Comparison of ENCODE assay signal across 8 cellular contexts in the genomic region with DNA sequence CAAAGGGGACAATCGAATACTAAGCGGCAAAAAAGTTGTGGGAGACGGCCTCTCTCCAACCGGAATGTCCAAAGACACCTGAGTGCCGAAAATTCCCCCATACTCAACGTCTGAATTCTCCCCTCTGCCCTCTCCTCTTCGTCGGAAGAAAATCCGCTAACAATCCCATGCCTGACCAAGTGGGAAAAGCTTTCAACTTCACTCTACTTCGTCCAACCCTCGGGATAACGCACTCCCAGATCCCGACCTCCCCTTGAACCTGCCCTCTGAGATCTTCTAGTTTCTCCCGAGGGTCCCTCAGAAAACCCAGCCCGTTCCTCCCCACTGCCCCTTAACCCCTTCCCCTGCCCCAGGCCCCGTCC. TPM values are rescaled to one million over a fixed set of nuclear protein-coding genes. Genes with fewer than 3 reads are reported as not detected.
DNase-seq lines count a peak whose midpoint lies in the region; ATAC-seq and TF ChIP-seq lines count a peak whose summit lies in the region.

No MANE protein-coding gene starts in this region.

- no peak for TF ChIP-seq CTCF in GM12864 (IDR thresholded peaks at IDR 0.05; ENCODE audit: low read depth, low read length, missing control alignments)
- TF ChIP-seq CTCF in fibroblast of mammary gland (conservative IDR thresholded peaks at IDR 0.05; ENCODE audit: control insufficient read depth, insufficient read depth, low read depth, low read length): no peak
- TF ChIP-seq CTCF in neutrophil (IDR thresholded peaks at IDR 0.05): no peak

- H3K36me3 ChIP-seq in neutrophil: no peaks in the 10 kb centered on the region

- DNase-seq in GM12864 (ENCODE audit: low read depth) (no peak), SK-N-DZ (ENCODE audit: low spot score) (peak; percentile 25), fibroblast of mammary gland (ENCODE audit: low read depth) (peak; percentile 14), NCI-H2107 treated with DMSO at 0.1 percent for 48 hours (lab: John Stamatoyannopoulos, UW; ENCODE audit: unreplicated experiment) (no peak), RPMI8226 (no peak)
- no peak for DNase-seq in stimulated activated CD4-positive, alpha-beta T cell treated with anti-CD3 and anti-CD28 coated beads, Interleukin-4, amount 100 ng/mL, for 4 hours

- peaks cover 18 to 22% of the 10 kb centered on the region in 2 experiments for H3K4me1 ChIP-seq in neutrophil (ENCODE audit: control insufficient read depth in 1 of 2, insufficient read depth in 1 of 2, low read depth in 1 of 2, low read length in 1 of 2)

- no peaks in the 10 kb centered on the region for H3K27me3 ChIP-seq in neutrophil

- peak overlapping the region; percentile 65 for H3K4me3 ChIP-seq in GM12864 (ENCODE audit: low read depth, low read length)
- peak overlapping the region; percentile 73 for H3K4me3 ChIP-seq in fibroblast of mammary gland (ENCODE audit: control insufficient read depth, low read depth, low read length)
- peak overlapping the region; percentile 77 to 81 for H3K4me3 ChIP-seq in neutrophil (ENCODE audit: low read depth in 1 of 2, low read length in 1 of 2)

- ATAC-seq in HG02970 (IDR thresholded peaks at IDR 0.05; ENCODE audit: low FRiP score, unreplicated experiment): no peak

- no peaks in the 10 kb centered on the region for H3K9me3 ChIP-seq in neutrophil

- peak overlapping the region; percentile 71 for H3K27ac ChIP-seq in neutrophil

RNA-seq across cellular contexts. Expression of gene AMFR, which starts 1.0 kb away (rescaled TPM):
- polyA plus RNA-seq in SK-N-DZ (2014; cell fraction: cytosol; rRNA removed): 43.9 and 50.9 TPM in 2 replicates
- polyA plus RNA-seq in SK-N-DZ (2014; cell fraction: nucleus; rRNA removed): 26.5 and 38.2 TPM in 2 replicates

RNA-seq across cellular contexts. Expression of gene NUDT21, which starts 26.7 kb away (rescaled TPM):
- polyA plus RNA-seq in SK-N-DZ (2014; cell fraction: cytosol; rRNA removed): 178 and 181 TPM in 2 replicates
- 75.6 and 80.7 TPM in 2 replicates for polyA plus RNA-seq in SK-N-DZ (2014; cell fraction: nucleus; rRNA removed)

RNA-seq across cellular contexts. Expression of gene OGFOD1, which starts 27.0 kb away (rescaled TPM):
- polyA plus RNA-seq in SK-N-DZ (2014; cell fraction: cytosol; rRNA removed): 90.0 and 153 TPM in 2 replicates
- polyA plus RNA-seq in SK-N-DZ (2014; cell fraction: nucleus; rRNA removed): 32.6 and 38.4 TPM in 2 replicates

Comparison
In these comparisons a context has a peak if more than half of its experiments do, and no peak if none do; other contexts are left out.
1. DNase-seq: peak in SK-N-DZ (single experiment) and fibroblast of mammary gland (single experiment); none in GM12864 (single experiment), stimulated activated CD4-positive, alpha-beta T cell treated with anti-CD3 and anti-CD28 coated beads, Interleukin-4, amount 100 ng/mL, for 4 hours (0 of 2), NCI-H2107 treated with DMSO at 0.1 percent for 48 hours (single experiment) and RPMI8226 (single experiment).
2. Peak in every context shown above with its lines, with median percentiles within 50 percentile points of each other: H3K4me3 ChIP-seq.